16 cellular contexts compared by ENCODE assay signal in genomic region chr13:44368062-44368591, GRCh38. TPM values are rescaled to one million over a fixed set of nuclear protein-coding genes. Genes with fewer than 3 reads are reported as not detected.
A peak's percentile ranks its signal among the peaks of the same experiment; 100 is the strongest.
DNase-seq lines count a peak whose midpoint lies in the region; ATAC-seq and TF ChIP-seq lines count a peak whose summit lies in the region.
"Had no signal": no experiment of that assay in that cellular context is flagged by ENCODE, and none has a peak within 500 bp of the region (broad histone marks: within the 10 kb centered on the region; RNA-seq: fewer than 3 reads in every experiment).

No MANE protein-coding gene starts in this region.

- H3K27ac Mint-ChIP-seq in CD8-positive, alpha-beta T cell = no peak overlapping the region
- H3K27ac Mint-ChIP-seq: activated CD8-positive, alpha-beta T cell treated with anti-CD3 and anti-CD28 coated beads, Interleukin-2, amount 10 ng/mL, durations not matched to agents 7 days and 5 days; B cell; T-helper 17 cell had no signal

- H3K4me3 Mint-ChIP-seq in CD8-positive, alpha-beta T cell = no peak overlapping the region
- H3K4me3 Mint-ChIP-seq: activated CD8-positive, alpha-beta T cell treated with anti-CD3 and anti-CD28 coated beads, Interleukin-2, amount 10 ng/mL, durations not matched to agents 7 days and 5 days; B cell; central memory CD8-positive, alpha-beta T cell; T-helper 17 cell had no signal

- H3K9me3 ChIP-seq in SK-N-MC (ENCODE audit: low read depth, low read length) = no peaks in the 10 kb centered on the region
- no peaks in the 10 kb centered on the region for H3K9me3 ChIP-seq in CD8-positive, alpha-beta T cell (ENCODE audit: low read length)
- no peaks in the 10 kb centered on the region for H3K9me3 ChIP-seq in SJCRH30 (replicated peaks)

- no peaks in the 10 kb centered on the region for H3K4me1 Mint-ChIP-seq in CD8-positive, alpha-beta T cell (ENCODE audit: low read depth)
- H3K4me1 Mint-ChIP-seq: central memory CD8-positive, alpha-beta T cell; T-helper 17 cell had no signal

- TF ChIP-seq CTCF in CD8-positive, alpha-beta T cell (IDR thresholded peaks at IDR 0.05) = no peak

- no peaks in the 10 kb centered on the region for H3K36me3 Mint-ChIP-seq in CD8-positive, alpha-beta T cell

- no peak for ATAC-seq in HG03439 (IDR thresholded peaks at IDR 0.05; ENCODE audit: unreplicated experiment)
- no peak for ATAC-seq in CD8-positive, alpha-beta T cell
- ATAC-seq: activated CD8-positive, alpha-beta T cell treated with anti-CD3 and anti-CD28 coated beads, Interleukin-2, amount 10 ng/mL, durations not matched to agents 7 days and 5 days; T-helper 17 cell had no signal

- no peaks in the 10 kb centered on the region for H3K27me3 ChIP-seq in CD8-positive, alpha-beta T cell (ENCODE audit: insufficient read depth, low read length)
- H3K27me3 ChIP-seq in SJCRH30 = no peaks in the 10 kb centered on the region; the same call in none of the 2 replicates

- H3K9ac ChIP-seq in SK-N-MC (ENCODE audit: insufficient read length) = peak overlapping the region; percentile 9

- intact Hi-C loops in CD8-positive, alpha-beta T cell (cut with DNase I, micrococcal nuclease) = no loop called here

- H3K36me3 ChIP-seq in SK-N-MC (ENCODE audit: insufficient read depth, low read length) (no peaks in the 10 kb centered on the region), SJCRH30 (no peaks in the 10 kb centered on the region)
- H3K36me3 ChIP-seq in CD8-positive, alpha-beta T cell (ENCODE audit: insufficient read depth, low read length) = no peaks in the 10 kb centered on the region

- peak; percentile 17 for DNase-seq in A172 (ENCODE audit: low spot score)
- peak; percentile 28 for DNase-seq in HCEC 1CT
- DNase-seq in SK-N-MC (ENCODE audit: low read depth, low spot score) = no peak
- peak; percentile 73 for DNase-seq in fibroblast of the conjunctiva (ENCODE audit: low read depth)
- no peak for DNase-seq in ACHN
- DNase-seq in CD8-positive, alpha-beta T cell = no peak
- no peak for DNase-seq in SJCRH30
- DNase-seq: activated CD8-positive, alpha-beta T cell treated with anti-CD3 and anti-CD28 coated beads, Interleukin-2, amount 10 ng/mL, durations not matched to agents 7 days and 5 days; activated naive CD4-positive, alpha-beta T cell; GDM1; NCI-H1092; occipital lobe; T-helper 17 cell had no signal

- H3K4me3 ChIP-seq in SK-N-MC (peak overlapping the region; percentile 57), SJCRH30 (no peak overlapping the region)
- H3K4me3 ChIP-seq in CD8-positive, alpha-beta T cell (ENCODE audit: low read depth, low read length) = no peak overlapping the region

- POLR2A ChIA-PET in CD8-positive, alpha-beta T cell (lab: Charles Lee) = no interaction called here

- H3K9me3 Mint-ChIP-seq in CD8-positive, alpha-beta T cell = no peaks in the 10 kb centered on the region
- H3K9me3 Mint-ChIP-seq: central memory CD8-positive, alpha-beta T cell had no signal

- H3K27ac ChIP-seq in SK-N-MC (peak overlapping the region; percentile 84), SJCRH30 (no peak overlapping the region)
- no peak overlapping the region for H3K27ac ChIP-seq in CD8-positive, alpha-beta T cell (ENCODE audit: low read depth, low read length)

- H3K4me1 ChIP-seq in CD8-positive, alpha-beta T cell (ENCODE audit: insufficient read depth, low read length) = no peaks in the 10 kb centered on the region
- H3K4me1 ChIP-seq in SJCRH30 = no peaks in the 10 kb centered on the region

- CTCF ChIA-PET in CD8-positive, alpha-beta T cell (lab: Charles Lee) = interaction anchor here (1.6 kb wide), 1 partner anchor 16 kb away, joined by 3 read pairs; no protein-coding TSS in a partner anchor

- H3K27me3 Mint-ChIP-seq in CD8-positive, alpha-beta T cell (ENCODE audit: low read depth) = peaks cover 11% of the 10 kb centered on the region

- in situ Hi-C loops in ACHN (cut with HindIII; ENCODE audit: low pct_ligation_motif_present, low pct_unique_long_range_greater_than_20kb, low sequenced_read_pairs) = no loop called here

RNA-seq across cellular contexts. Expression of gene SERP2, which starts 5.5 kb away (rescaled TPM):
- not detected in 2 replicates for total RNA-seq in A172 (2014; rRNA removed; shearing (Covaris generic))
- not detected for total RNA-seq in CD8-positive, alpha-beta T cell
- not detected in 2 replicates for total RNA-seq in SJCRH30 (2014; rRNA removed; shearing (Covaris generic))
- total RNA-seq: B cell, T-helper 17 cell had no signal

Comparison
In these comparisons a context has a peak if more than half of its experiments do, and no peak if none do; other contexts are left out.
1. DNase-seq: peak in A172 (single experiment), HCEC 1CT (single experiment) and fibroblast of the conjunctiva (single experiment); none in SK-N-MC (single experiment), ACHN (single experiment), CD8-positive, alpha-beta T cell (0 of 7) and SJCRH30 (0 of 2).